1 cellular context compared by ENCODE assay signal in the genomic region with DNA sequence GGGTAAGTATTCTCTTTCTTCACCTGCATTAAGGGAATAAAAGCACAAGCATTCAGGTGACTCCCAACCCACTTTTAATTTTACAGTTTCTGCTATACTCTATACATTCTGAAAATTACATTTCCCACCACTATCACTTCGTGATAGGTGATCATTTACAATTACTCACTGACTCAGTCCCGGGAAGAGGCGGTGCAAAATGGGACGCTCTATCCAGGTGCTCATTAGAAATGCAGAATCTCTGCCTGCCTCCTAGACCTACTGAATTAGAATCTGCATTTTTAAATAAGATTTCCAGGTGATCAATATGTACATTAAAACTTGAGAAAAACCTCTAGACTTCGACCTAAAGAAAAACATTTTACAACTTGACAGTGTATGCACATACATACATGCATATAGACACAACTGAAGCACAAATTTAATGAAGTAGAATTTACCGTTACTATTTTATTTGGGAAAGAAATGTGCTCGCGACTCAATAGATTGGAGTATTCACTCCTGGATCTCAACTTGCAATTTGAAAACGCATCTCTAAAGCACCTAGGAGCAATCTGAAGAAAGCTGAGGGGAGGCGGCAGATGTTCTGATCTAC.
TF ChIP-seq lines count a peak whose summit lies in the region.

No MANE protein-coding gene starts in this region.

TF ChIP-seq in SK-N-SH treated with all-trans-retinoic acid at 6 μM for 48 hours, 23 proteins besides CTCF, POLR2A, EP300 and RAD21 (continued from another document):
- TF ChIP-seq ISL1 (CRISPR knock-in tag; IDR thresholded peaks at IDR 0.05) (no peak), ARNTL (CRISPR knock-in tag; IDR thresholded peaks at IDR 0.05; ENCODE audit: borderline replicate concordance, low read depth) (no peak), RARB (CRISPR knock-in tag; IDR thresholded peaks at IDR 0.05) (no peak), TCF4 (CRISPR knock-in tag; IDR thresholded peaks at IDR 0.05; ENCODE audit: borderline replicate concordance) (no peak)
- TF ChIP-seq, protein P1, sequence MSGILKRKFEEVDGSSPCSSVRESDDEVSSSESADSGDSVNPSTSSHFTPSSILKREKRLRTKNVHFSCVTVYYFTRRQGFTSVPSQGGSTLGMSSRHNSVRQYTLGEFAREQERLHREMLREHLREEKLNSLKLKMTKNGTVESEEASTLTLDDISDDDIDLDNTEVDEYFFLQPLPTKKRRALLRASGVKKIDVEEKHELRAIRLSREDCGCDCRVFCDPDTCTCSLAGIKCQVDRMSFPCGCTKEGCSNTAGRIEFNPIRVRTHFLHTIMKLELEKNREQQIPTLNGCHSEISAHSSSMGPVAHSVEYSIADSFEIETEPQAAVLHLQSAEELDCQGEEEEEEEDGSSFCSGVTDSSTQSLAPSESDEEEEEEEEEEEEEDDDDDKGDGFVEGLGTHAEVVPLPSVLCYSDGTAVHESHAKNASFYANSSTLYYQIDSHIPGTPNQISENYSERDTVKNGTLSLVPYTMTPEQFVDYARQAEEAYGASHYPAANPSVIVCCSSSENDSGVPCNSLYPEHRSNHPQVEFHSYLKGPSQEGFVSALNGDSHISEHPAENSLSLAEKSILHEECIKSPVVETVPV (CRISPR knock-in tag; IDR thresholded peaks at IDR 0.05) = no peak
- TF ChIP-seq, protein P2, sequence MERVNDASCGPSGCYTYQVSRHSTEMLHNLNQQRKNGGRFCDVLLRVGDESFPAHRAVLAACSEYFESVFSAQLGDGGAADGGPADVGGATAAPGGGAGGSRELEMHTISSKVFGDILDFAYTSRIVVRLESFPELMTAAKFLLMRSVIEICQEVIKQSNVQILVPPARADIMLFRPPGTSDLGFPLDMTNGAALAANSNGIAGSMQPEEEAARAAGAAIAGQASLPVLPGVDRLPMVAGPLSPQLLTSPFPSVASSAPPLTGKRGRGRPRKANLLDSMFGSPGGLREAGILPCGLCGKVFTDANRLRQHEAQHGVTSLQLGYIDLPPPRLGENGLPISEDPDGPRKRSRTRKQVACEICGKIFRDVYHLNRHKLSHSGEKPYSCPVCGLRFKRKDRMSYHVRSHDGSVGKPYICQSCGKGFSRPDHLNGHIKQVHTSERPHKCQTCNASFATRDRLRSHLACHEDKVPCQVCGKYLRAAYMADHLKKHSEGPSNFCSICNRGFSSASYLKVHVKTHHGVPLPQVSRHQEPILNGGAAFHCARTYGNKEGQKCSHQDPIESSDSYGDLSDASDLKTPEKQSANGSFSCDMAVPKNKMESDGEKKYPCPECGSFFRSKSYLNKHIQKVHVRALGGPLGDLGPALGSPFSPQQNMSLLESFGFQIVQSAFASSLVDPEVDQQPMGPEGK (CRISPR knock-in tag; IDR thresholded peaks at IDR 0.05; ENCODE audit: borderline replicate concordance) = no peak
